32 cellular contexts compared by ENCODE assay signal in the genomic region with DNA sequence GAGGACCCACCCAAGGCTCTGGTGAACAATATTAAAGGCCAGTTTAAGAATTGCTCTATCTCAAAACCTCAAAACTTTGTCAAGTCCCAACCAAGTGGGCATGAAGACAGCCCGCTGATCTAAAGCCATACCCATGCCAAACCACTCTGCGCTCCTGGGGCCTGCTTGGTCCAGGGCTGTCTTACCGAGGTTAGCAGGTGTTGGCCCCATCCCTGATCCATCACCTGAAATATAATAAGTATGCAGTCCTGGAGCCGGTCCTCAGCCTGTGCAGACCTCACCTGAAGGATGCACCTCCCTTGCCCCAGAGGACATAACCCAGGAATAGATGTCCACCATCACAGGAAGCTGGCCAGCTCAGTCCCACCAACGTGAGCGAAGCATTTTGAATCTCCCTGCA.
"Had no signal": no experiment of that assay in that cellular context is flagged by ENCODE, and none has a peak within 500 bp of the region (broad histone marks: within the 10 kb centered on the region; RNA-seq: fewer than 3 reads in every experiment).

No MANE protein-coding gene starts in this region.

- DNase-seq: activated effector memory CD4-positive, alpha-beta T cell treated with anti-CD3 and anti-CD28 coated beads, Interleukin-2, amount 50 U/mL, for 16 hours; activated effector memory CD4-positive, alpha-beta T cell treated with Interleukin-2 at 50 U/mL for 16 hours; activated gamma-delta T cell; activated gamma-delta T cell treated with Interleukin-2 at 50 U/mL for 16 hours; activated naive CD4-positive, alpha-beta T cell; activated naive CD4-positive, alpha-beta T cell treated with anti-CD3 and anti-CD28 coated beads for 36 hours; activated naive CD4-positive, alpha-beta T cell treated with anti-CD3 and anti-CD28 coated beads, Interleukin-2, amount 10 ng/mL, durations not matched to agents 7 days and 5 days; activated naive CD4-positive, alpha-beta T cell treated with anti-CD3 and anti-CD28 coated beads, Interleukin-2, amount 50 U/mL, for 16 hours; activated naive CD4-positive, alpha-beta T cell treated with Interleukin-2 at 50 U/mL for 16 hours; activated naive CD8-positive, alpha-beta T cell treated with anti-CD3 and anti-CD28 coated beads for 36 hours; activated naive CD8-positive, alpha-beta T cell treated with anti-CD3 and anti-CD28 coated beads, Interleukin-2, amount 10 ng/mL, durations not matched to agents 7 days and 5 days; activated naive CD8-positive, alpha-beta T cell treated with anti-CD3 and anti-CD28 coated beads, Interleukin-2, amount 50 U/mL, for 24 hours; activated T-cell treated with anti-CD3 and anti-CD28 coated beads for 4 hours; activated T-cell treated with anti-CD3 and anti-CD28 coated beads, Interleukin-2, amount 50 U/mL, for 1 hour; activated T-cell treated with anti-CD3 and anti-CD28 coated beads, Interleukin-2, amount 50 U/mL, for 24 hours; activated T-cell treated with anti-CD3 and anti-CD28 coated beads, Interleukin-2, amount 50 U/mL, for 4 hours; activated T-cell treated with anti-CD3 and anti-CD28 coated beads, Interleukin-2, amount 50 U/mL, for 48 hours; activated T-cell treated with anti-CD3 and anti-CD28 coated beads, Interleukin-2, amount 50 U/mL, for 72 hours; adrenal gland; amniotic stem cell; amygdala; anterior cingulate cortex; body of pancreas; brain microvascular endothelial cell; caudate nucleus; central memory CD4-positive, alpha-beta T cell; cerebellar nuclear complex had no signal

- H3K27ac ChIP-seq: adrenal gland, ascending aorta, body of pancreas, brain microvascular endothelial cell, breast epithelium, cardiac muscle cell had no signal

- ATAC-seq: activated naive CD4-positive, alpha-beta T cell treated with anti-CD3 and anti-CD28 coated beads, Interleukin-2, amount 50 U/mL, for 72 hours; activated naive CD8-positive, alpha-beta T cell treated with anti-CD3 and anti-CD28 coated beads, Interleukin-2, amount 50 U/mL, for 24 hours; activated T-cell treated with anti-CD3 and anti-CD28 coated beads, Interleukin-2, amount 50 U/mL, for 4 hours; activated T-cell treated with anti-CD3 and anti-CD28 coated beads, Interleukin-2, amount 50 U/mL, for 72 hours; activated T-helper 17 cell treated with anti-CD3 and anti-CD28 coated beads, Interleukin-2, amount 50 U/mL, for 72 hours; body of pancreas had no signal

- H3K4me1 ChIP-seq: adrenal gland, ascending aorta, body of pancreas, breast epithelium had no signal

- H3K27me3 ChIP-seq: adrenal gland, ascending aorta, body of pancreas, brain microvascular endothelial cell, breast epithelium, cardiac muscle cell had no signal

- H3K9me3 ChIP-seq: ascending aorta had no signal

- H3K36me3 ChIP-seq: adrenal gland, brain microvascular endothelial cell, breast epithelium had no signal

- H3K4me3 ChIP-seq: adrenal gland, ascending aorta, body of pancreas, breast epithelium, cardiac muscle cell had no signal
